7 cellular contexts compared by ENCODE assay signal in genomic region chr1:37691497-37692077, GRCh38.
DNase-seq lines count a peak whose midpoint lies in the region; ATAC-seq lines count a peak whose summit lies in the region.

No MANE protein-coding gene starts in this region.

- peak overlapping the region; percentile 66 for H3K9ac ChIP-seq in iPS-18a (ENCODE audit: low read length)

- no peaks in the 10 kb centered on the region for H3K27me3 ChIP-seq in iPS-18a (ENCODE audit: control insufficient read depth, insufficient read depth, low read length)

- peaks cover 8% of the 10 kb centered on the region for H3K4me1 ChIP-seq in iPS-18a (ENCODE audit: control insufficient read depth, low read depth, low read length)

- peak; percentile 1 for ATAC-seq in HG02678 (IDR thresholded peaks at IDR 0.05; ENCODE audit: unreplicated experiment)
- no peak for ATAC-seq in GM18870 (IDR thresholded peaks at IDR 0.05; ENCODE audit: unreplicated experiment)

- H3K36me3 ChIP-seq in iPS-18a (ENCODE audit: control insufficient read depth, low read depth, low read length): peaks cover 29% of the 10 kb centered on the region

- H3K4me3 ChIP-seq in GM08714 (ENCODE audit: low read length) (peak overlapping the region; percentile 81; the same call in 1 of the 2 replicates), iPS-18a (ENCODE audit: low read length) (peak overlapping the region; percentile 75), skin epidermis (peak overlapping the region; percentile 69 to 86 (median 74))

- DNase-seq in OCI-M1 (lab: John Stamatoyannopoulos, UW) (peak; percentile 58), astrocyte of the hippocampus (ENCODE audit: low read depth, low spot score) (peak; percentile 61)

- no peaks in the 10 kb centered on the region for H3K9me3 ChIP-seq in iPS-18a (ENCODE audit: control insufficient read depth, low read depth, low read length)

- no peak overlapping the region for H3K27ac ChIP-seq in iPS-18a (ENCODE audit: low read length)
- H3K27ac ChIP-seq in skin epidermis: peak overlapping the region in 20 of 21 experiments; percentile 45 to 91 (median 82)
